Comparison of ENCODE assay signal across 13 cellular contexts in the genomic region with DNA sequence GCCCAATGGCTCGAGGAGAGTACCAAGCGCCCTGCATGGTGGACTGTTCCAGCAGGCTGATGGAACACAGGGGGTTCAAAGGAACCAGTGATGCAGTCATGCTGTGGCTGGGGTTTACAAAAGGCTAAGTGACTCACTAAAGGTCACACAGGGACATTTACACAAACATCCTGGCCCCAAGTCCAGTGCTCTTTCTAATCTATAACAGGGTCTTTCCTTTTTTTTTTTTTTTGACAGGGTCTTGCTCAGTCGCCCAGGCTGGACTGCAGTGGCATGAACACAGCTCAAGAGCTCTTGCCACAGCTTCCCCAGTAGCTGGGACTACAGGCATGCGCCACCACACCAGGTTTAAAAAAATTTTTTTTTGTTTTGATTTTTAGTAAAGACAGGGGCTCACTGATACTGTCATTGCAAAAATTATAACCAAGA. TPM values are rescaled to one million over a fixed set of nuclear protein-coding genes. Genes with fewer than 3 reads are reported as not detected.
DNase-seq lines count a peak whose midpoint lies in the region; ATAC-seq and TF ChIP-seq lines count a peak whose summit lies in the region.
"Had no signal": no experiment of that assay in that cellular context is flagged by ENCODE, and none has a peak within 500 bp of the region (broad histone marks: within the 10 kb centered on the region; RNA-seq: fewer than 3 reads in every experiment).

No MANE protein-coding gene starts in this region.

- H3K36me3 Mint-ChIP-seq in Caco-2 (ENCODE audit: insufficient read depth, unreplicated experiment), result no peaks in the 10 kb centered on the region
- H3K36me3 Mint-ChIP-seq: activated naive CD4-positive, alpha-beta T cell treated with anti-CD3 and anti-CD28 coated beads, Interleukin-2, amount 10 ng/mL, durations not matched to agents 7 days and 5 days had no signal

- POLR2A ChIA-PET in Caco-2 (lab: Charles Lee), result no interaction called here
- POLR2A ChIA-PET in IMR-90 (lab: Charles Lee; ENCODE audit: unreplicated experiment), result interaction anchor here (0.6 kb wide), 1 partner anchor 742 kb away, joined by 4 read pairs; no protein-coding TSS in a partner anchor

- TF ChIP-seq CTCF in Caco-2 (IDR thresholded peaks at IDR 0.05; ENCODE audit: insufficient read depth in 1 of 2, low read depth in 1 of 2, low read length in 1 of 2, severe bottlenecking in 1 of 2, unreplicated experiment in 1 of 2) (no peak), IMR-90 (conservative IDR thresholded peaks at IDR 0.05; ENCODE audit: low read depth, low read length) (no peak), adrenal gland (IDR thresholded peaks at IDR 0.05) (no peak)

- no peak overlapping the region for H2AFZ ChIP-seq in IMR-90 (replicated peaks; ENCODE audit: low read length, poor library complexity)

- H3K4me3 ChIP-seq in Caco-2 (ENCODE audit: low read depth, low read length), result no peak overlapping the region
- H3K4me3 ChIP-seq in IMR-90 (ENCODE audit: insufficient read depth, low read depth, low read length), result no peak overlapping the region
- H3K4me3 ChIP-seq in adrenal gland, result no peak overlapping the region
- H3K4me3 ChIP-seq in mesodermal cell (ENCODE audit: extremely low read depth, insufficient read depth, low read length, poor library complexity, severe bottlenecking), result no peak overlapping the region
- H3K4me3 ChIP-seq: left ventricle myocardium inferior had no signal

- DNase-seq in Caco-2 (no peak), IMR-90 (peak; percentile 61), adrenal gland (peak in 4 of 7 donors; percentile 16 to 52 (median 26)), SKM-1 treated with dmso at 0.1 percent for 144 hours (lab: John Stamatoyannopoulos, UW; ENCODE audit: unreplicated experiment) (no peak), ACHN (no peak), DMS153 (lab: John Stamatoyannopoulos, UW) (no peak)
- DNase-seq: activated naive CD4-positive, alpha-beta T cell treated with anti-CD3 and anti-CD28 coated beads, Interleukin-2, amount 10 ng/mL, durations not matched to agents 7 days and 5 days; left ventricle myocardium inferior; NCI-H1048; NCI-H510A treated with DMSO at 0.1 percent for 48 hours; WERI-Rb-1 had no signal

- H3K27ac Mint-ChIP-seq in Caco-2 (ENCODE audit: unreplicated experiment), result peak overlapping the region; percentile 7

- H3K9me3 ChIP-seq in Caco-2, result no peaks in the 10 kb centered on the region
- no peaks in the 10 kb centered on the region for H3K9me3 ChIP-seq in IMR-90 (ENCODE audit: control insufficient read depth, insufficient read depth, low read length)
- no peaks in the 10 kb centered on the region for H3K9me3 ChIP-seq in adrenal gland (replicated peaks in 1 of 3)
- H3K9me3 ChIP-seq in mesodermal cell (ENCODE audit: control insufficient read depth, low read length), result no peaks in the 10 kb centered on the region
- H3K9me3 ChIP-seq: left ventricle myocardium inferior had no signal

- H3K14ac ChIP-seq in IMR-90 (replicated peaks; ENCODE audit: low read depth, low read length), result peak overlapping the region; percentile 78; the same call in 1 of the 2 replicates

- no peak for TF ChIP-seq RAD21 in IMR-90 (IDR thresholded peaks at IDR 0.05; ENCODE audit: low read length)

- no peak overlapping the region; the same call in 1 of the 2 replicates for H4K5ac ChIP-seq in IMR-90 (ENCODE audit: low read depth, low read length)

- no peak overlapping the region for H3K4me3 Mint-ChIP-seq in Caco-2 (ENCODE audit: unreplicated experiment)
- H3K4me3 Mint-ChIP-seq: activated naive CD4-positive, alpha-beta T cell treated with anti-CD3 and anti-CD28 coated beads, Interleukin-2, amount 10 ng/mL, durations not matched to agents 7 days and 5 days had no signal

- peaks cover 5% of the 10 kb centered on the region for H3K9me1 ChIP-seq in IMR-90 (ENCODE audit: insufficient read depth, low read length)

- H4K8ac ChIP-seq in IMR-90 (ENCODE audit: low read depth in 2 of 2, low read length in 2 of 2), result peak overlapping the region; percentile 54 to 70; a peak in 1 of 4 replicates

- peaks cover 14% of the 10 kb centered on the region for H3K4me1 Mint-ChIP-seq in Caco-2 (ENCODE audit: low read depth, unreplicated experiment)

- peak overlapping the region; percentile 53 for H2BK5ac ChIP-seq in IMR-90 (ENCODE audit: low read depth, low read length, poor library complexity, severe bottlenecking)

- peak overlapping the region; percentile 13; the same call in 1 of the 2 replicates for H3K56ac ChIP-seq in IMR-90 (ENCODE audit: extremely low read depth, insufficient read depth, low read length)

- peak overlapping the region; percentile 86 for H2BK20ac ChIP-seq in IMR-90 (ENCODE audit: low read depth, low read length)

- H3K27ac ChIP-seq in IMR-90 (ENCODE audit: insufficient read depth, low read length) (peak overlapping the region; percentile 80), adrenal gland (no peak overlapping the region), mesodermal cell (ENCODE audit: low read depth, low read length, severe bottlenecking) (peak overlapping the region; percentile 49)
- H3K27ac ChIP-seq: left ventricle myocardium inferior, RWPE1, WERI-Rb-1 had no signal

- peak; percentile 4; the same call in 1 of the 2 replicates for ATAC-seq in IMR-90 (ENCODE audit: low read depth)

- H3K9ac ChIP-seq in IMR-90 (ENCODE audit: low read depth, low read length), result no peak overlapping the region

- peak overlapping the region; percentile 61 for H3K18ac ChIP-seq in IMR-90 (ENCODE audit: low read depth, low read length)

- H4K91ac ChIP-seq in IMR-90 (ENCODE audit: insufficient read depth, low read depth, low read length), result peak overlapping the region; percentile 92

- no TSS peak for BruUV-seq in Caco-2 (replicated peaks; lab: Mats Ljungman, UMichigan)
- BruUV-seq in IMR-90 (replicated peaks; lab: Mats Ljungman, UMichigan), result no TSS peak

- H4K20me1 ChIP-seq in IMR-90 (ENCODE audit: insufficient read depth, low read length), result no peaks in the 10 kb centered on the region

- peak overlapping the region; percentile 97 for H2AK5ac ChIP-seq in IMR-90 (ENCODE audit: low read depth, low read length)

- H2AK9ac ChIP-seq in IMR-90 (replicated peaks; ENCODE audit: low read depth, low read length, poor library complexity), result no peak overlapping the region

- dilution Hi-C loops in IMR-90 (cut with HindIII; ENCODE audit: low sequenced_read_pairs, unreplicated experiment), result no loop called here

- peaks cover 12 to 17% of the 10 kb centered on the region in 2 experiments; a peak in 3 of 4 replicates for H3K79me1 ChIP-seq in IMR-90 (ENCODE audit: low read depth in 1 of 2, low read length in 2 of 2)

- H2BK120ac ChIP-seq in IMR-90 (ENCODE audit: low read depth, low read length), result peak overlapping the region; percentile 73

- no peak overlapping the region for H3K4me2 ChIP-seq in IMR-90 (ENCODE audit: low read depth, low read length)

- no peaks in the 10 kb centered on the region for H3K9me3 Mint-ChIP-seq in Caco-2 (ENCODE audit: unreplicated experiment)
- H3K9me3 Mint-ChIP-seq: activated naive CD4-positive, alpha-beta T cell treated with anti-CD3 and anti-CD28 coated beads, Interleukin-2, amount 10 ng/mL, durations not matched to agents 7 days and 5 days had no signal

- CTCF ChIA-PET in Caco-2 (lab: Charles Lee), result interaction anchor here (1.3 kb wide), 1 partner anchor 9 kb away, joined by 3 read pairs; no protein-coding TSS in a partner anchor
- CTCF ChIA-PET in IMR-90 (lab: Yijun Ruan, JAX), result interaction anchor here (0.6 to 1.0 kb wide), 3 partner anchors 28 to 1094 kb away, joined by 3 read pairs; no protein-coding TSS in a partner anchor

- H3K27me3 ChIP-seq in Caco-2 (replicated peaks; ENCODE audit: control insufficient read depth, insufficient read depth, low read length), result no peaks in the 10 kb centered on the region
- H3K27me3 ChIP-seq in IMR-90 (ENCODE audit: control insufficient read depth, insufficient read depth, low read length), result no peaks in the 10 kb centered on the region
- H3K27me3 ChIP-seq in adrenal gland, result no peaks in the 10 kb centered on the region

- H3K4ac ChIP-seq in IMR-90 (ENCODE audit: low read depth, low read length), result peak overlapping the region; percentile 76

- in situ Hi-C loops in IMR-90 (cut with MboI; ENCODE audit: low sequenced_read_pairs), result loop anchor here (10.0 kb wide), 1 partner anchor 268 kb away; no protein-coding TSS in a partner anchor
- in situ Hi-C loops in ACHN (cut with HindIII; ENCODE audit: low pct_ligation_motif_present, low pct_unique_long_range_greater_than_20kb, low sequenced_read_pairs), result no loop called here

- TF ChIP-seq POLR2A in IMR-90 (IDR thresholded peaks at IDR 0.05; ENCODE audit: low read depth, low read length) (no peak), adrenal gland (IDR thresholded peaks at IDR 0.05) (no peak)

- no peaks in the 10 kb centered on the region for H3K36me3 ChIP-seq in Caco-2 (ENCODE audit: control insufficient read depth, insufficient read depth, low read length)
- H3K36me3 ChIP-seq in IMR-90 (ENCODE audit: control insufficient read depth, insufficient read depth, low read length), result no peaks in the 10 kb centered on the region
- no peaks in the 10 kb centered on the region for H3K36me3 ChIP-seq in adrenal gland (replicated peaks in 1 of 2)
- no peaks in the 10 kb centered on the region for H3K36me3 ChIP-seq in mesodermal cell (ENCODE audit: control insufficient read depth, insufficient read depth, low read length)
- H3K36me3 ChIP-seq: left ventricle myocardium inferior, WERI-Rb-1 had no signal

- H3K23ac ChIP-seq in IMR-90 (ENCODE audit: low read depth, low read length), result peak overlapping the region; percentile 28; the same call in 1 of the 2 replicates

- no CpG with 5 or more reads among the region's 4 CpGs for WGBS in IMR-90 (ENCODE audit: extremely low coverage in 2 of 2, insufficient read length in 1 of 2), 2 experiments
- 84 to 90% (median 89%) methylated on average over 4 of the region's 4 CpGs for WGBS in adrenal gland, 4 donors
- 88 to 89% methylated on average over 2 of the region's 4 CpGs for WGBS in mesodermal cell (ENCODE audit: insufficient coverage in 2 of 2), 2 experiments

- H3K4me1 ChIP-seq in Caco-2 (peaks cover 9% of the 10 kb centered on the region; the same call in 1 of the 2 replicates), IMR-90 (ENCODE audit: control insufficient read depth, insufficient read depth, low read length) (peaks cover 4% of the 10 kb centered on the region; the same call in 1 of the 2 replicates), adrenal gland (replicated peaks in 1 of 2) (peaks cover 4 to 10% of the 10 kb centered on the region in 2 donors), mesodermal cell (ENCODE audit: control insufficient read depth, insufficient read depth, low read length, poor library complexity, severe bottlenecking) (peaks cover 8% of the 10 kb centered on the region)

- H3K27me3 Mint-ChIP-seq in Caco-2 (ENCODE audit: insufficient read depth, unreplicated experiment), result no peaks in the 10 kb centered on the region
- H3K27me3 Mint-ChIP-seq: activated naive CD4-positive, alpha-beta T cell treated with anti-CD3 and anti-CD28 coated beads, Interleukin-2, amount 10 ng/mL, durations not matched to agents 7 days and 5 days had no signal

- intact Hi-C loops in Caco-2 (cut with micrococcal nuclease; ENCODE audit: unreplicated experiment) (loop anchor here (10.0 kb wide), 1 partner anchor 438 kb away; no protein-coding TSS in a partner anchor), IMR-90 (cut with micrococcal nuclease) (loop anchor here (2.0 to 10.0 kb wide), 2 partner anchors 134 to 438 kb away; no protein-coding TSS in a partner anchor), adrenal gland (cut with DNase I) (no loop called here)

- H2BK15ac ChIP-seq in IMR-90 (ENCODE audit: low read depth, low read length), result peak overlapping the region; percentile 92; the same call in 1 of the 3 replicates

RNA-seq across cellular contexts. Expression of gene SLC25A15, which starts 2.8 kb away (rescaled TPM):
- total RNA-seq in Caco-2 (2022), result 22.6 and 27.4 TPM in 2 replicates
- 13.3 and 16.1 TPM in 2 replicates for total RNA-seq in IMR-90 (2012; rRNA removed)
- 5.2 and 5.4 TPM in 2 replicates for polyA plus RNA-seq in IMR-90 (2012; rRNA removed)
- 3.6 and 4.7 TPM in 2 replicates for polyA plus RNA-seq in IMR-90 (2012; cell fraction: cytosol; rRNA removed)
- 2.5 TPM in 2 replicates for polyA plus RNA-seq in IMR-90 (2012; cell fraction: nucleus; rRNA removed; ENCODE audit: low replicate concordance)
- 1 to 10 TPM; 2.2 to 7.0 (median 4.0) TPM for total RNA-seq in adrenal gland
- polyA plus RNA-seq in adrenal gland, result 1 to 10 TPM in 1 of 3 donors, under 1 TPM in 2; 0.32 to 4.6 (median 0.40) TPM
- polyA plus RNA-seq in mesodermal cell (2013, experiment 1 of 2), result 17.4 TPM
- polyA plus RNA-seq in mesodermal cell (2013, experiment 2 of 2), result 16.0 TPM

RNA-seq across cellular contexts. Expression of gene MRPS31, which starts 15.6 kb away (rescaled TPM):
- 34.4 and 37.0 TPM in 2 replicates for total RNA-seq in Caco-2 (2022)
- 9.3 and 15.3 TPM in 2 replicates for total RNA-seq in IMR-90 (2012; rRNA removed)
- 14.8 and 15.0 TPM in 2 replicates for polyA plus RNA-seq in IMR-90 (2012; rRNA removed)
- 2.3 and 4.2 TPM in 2 replicates for polyA plus RNA-seq in IMR-90 (2012; cell fraction: cytosol; rRNA removed)
- polyA plus RNA-seq in IMR-90 (2012; cell fraction: nucleus; rRNA removed; ENCODE audit: low replicate concordance), result 2.4 and 16.6 TPM in 2 replicates
- 10 to 100 TPM; 13.1 to 28.2 (median 20.8) TPM for total RNA-seq in adrenal gland
- polyA plus RNA-seq in adrenal gland, result 100 to 1,000 TPM in 1 of 3 donors, 10 to 100 TPM in 2; 35.7 to 115 (median 55.1) TPM
- polyA plus RNA-seq in mesodermal cell (2013, experiment 1 of 2), result 23.2 TPM
- 32.6 TPM for polyA plus RNA-seq in mesodermal cell (2013, experiment 2 of 2)

Comparison
In these comparisons a context has a peak if more than half of its experiments do, and no peak if none do; other contexts are left out.
1. DNase-seq: peak in IMR-90 (single experiment) and adrenal gland (4 of 7); none in Caco-2 (0 of 2), SKM-1 treated with dmso at 0.1 percent for 144 hours (single experiment), ACHN (single experiment) and DMS153 (single experiment).
2. H3K27ac ChIP-seq: peak in IMR-90 (single experiment) and mesodermal cell (single experiment); none in adrenal gland (0 of 5).
3. intact Hi-C loops: an anchor here in Caco-2 (10.0 kb wide) and IMR-90 (2.0 to 10.0 kb wide); none called in adrenal gland.